Comparison of ENCODE assay signal across 13 cellular contexts in genomic region chr1:173717238-173717637, GRCh38. TPM values are rescaled to one million over a fixed set of nuclear protein-coding genes. Genes with fewer than 3 reads are reported as not detected.
DNase-seq lines count a peak whose midpoint lies in the region; ATAC-seq, FAIRE-seq and TF ChIP-seq lines count a peak whose summit lies in the region.
"Had no signal": no experiment of that assay in that cellular context is flagged by ENCODE, and none has a peak within 500 bp of the region (broad histone marks: within the 10 kb centered on the region; RNA-seq: fewer than 3 reads in every experiment).

No MANE protein-coding gene starts in this region.

- H3K27ac Mint-ChIP-seq in central memory CD8-positive, alpha-beta T cell (ENCODE audit: low read depth): peak overlapping the region; percentile 5
- H3K27ac Mint-ChIP-seq in natural killer cell: no peak overlapping the region
- H3K27ac Mint-ChIP-seq: endodermal cell, neural progenitor cell had no signal

- H3F3A ChIP-seq in MM.1S (ENCODE audit: insufficient read depth, low read length): peaks cover 24% of the 10 kb centered on the region

- H3K79me2 ChIP-seq in MM.1S (ENCODE audit: low read length): peaks cover 55% of the 10 kb centered on the region

- DNase-seq in Caki2 (ENCODE audit: low read depth) (peak; percentile 39), MM.1S (no peak), natural killer cell (no peak), HTR-8/SVneo (ENCODE audit: insufficient read length, low spot score) (no peak)
- no peak for DNase-seq in central memory CD8-positive, alpha-beta T cell (ENCODE audit: low spot score in 2 of 2)
- no peak for DNase-seq in activated effector memory CD4-positive, alpha-beta T cell treated with Interleukin-2 at 50 U/mL for 16 hours
- DNase-seq: brain microvascular endothelial cell, endodermal cell, islet precursor cell had no signal

- intact Hi-C loops in natural killer cell (cut with micrococcal nuclease): loop anchor here (10.0 kb wide), 2 partner anchors 108 to 282 kb away; partner anchors contain the start of genes CENPL and DARS2

- peaks cover 31% of the 10 kb centered on the region for H3K4me1 Mint-ChIP-seq in central memory CD8-positive, alpha-beta T cell
- H3K4me1 Mint-ChIP-seq in natural killer cell: peaks cover 39 to 46% of the 10 kb centered on the region in 2 donors

- no peaks in the 10 kb centered on the region for H3K9me3 ChIP-seq in MM.1S (replicated peaks; ENCODE audit: insufficient read depth, low read length)
- H3K9me3 ChIP-seq: gastroesophageal sphincter had no signal

- H3K36me3 ChIP-seq in MM.1S (replicated peaks; ENCODE audit: insufficient read depth, low read length): no peaks in the 10 kb centered on the region
- H3K36me3 ChIP-seq: brain microvascular endothelial cell, neural progenitor cell had no signal

- H3K4me3 Mint-ChIP-seq in central memory CD8-positive, alpha-beta T cell: peak overlapping the region; percentile 16
- peak overlapping the region; percentile 29 for H3K4me3 Mint-ChIP-seq in natural killer cell
- H3K4me3 Mint-ChIP-seq: endodermal cell had no signal

- in situ Hi-C loops in Caki2 (cut with HindIII; ENCODE audit: low pct_unique_long_range_greater_than_20kb, low sequenced_read_pairs): no loop called here

- no peak overlapping the region for H3K4me3 ChIP-seq in MM.1S (ENCODE audit: low read length)
- H3K4me3 ChIP-seq: gastroesophageal sphincter had no signal

- FAIRE-seq in HTR-8/SVneo (lab: Jason Lieb, UNC): no peak
- FAIRE-seq: H54 had no signal

- peaks cover 8% of the 10 kb centered on the region for H3K4me1 ChIP-seq in MM.1S (ENCODE audit: low read length)

- peak overlapping the region; percentile 82; the same call in 1 of the 2 replicates for H3K4me2 ChIP-seq in MM.1S (ENCODE audit: low read depth, low read length)

- no peak for ATAC-seq in central memory CD8-positive, alpha-beta T cell (replicated peaks; ENCODE audit: extremely low read depth, poor library complexity, severe bottlenecking)
- no peak for ATAC-seq in natural killer cell
- no peak for ATAC-seq in HG03045 (IDR thresholded peaks at IDR 0.05; ENCODE audit: unreplicated experiment)
- ATAC-seq: gastroesophageal sphincter had no signal

- H3K27me3 Mint-ChIP-seq in central memory CD8-positive, alpha-beta T cell: no peaks in the 10 kb centered on the region
- peaks cover 5 to 13% of the 10 kb centered on the region in 2 donors for H3K27me3 Mint-ChIP-seq in natural killer cell (ENCODE audit: low read depth in 2 of 2)

- no peaks in the 10 kb centered on the region for H3K27me3 ChIP-seq in MM.1S (replicated peaks; ENCODE audit: insufficient read depth, low read length)
- H3K27me3 ChIP-seq: brain microvascular endothelial cell, gastroesophageal sphincter had no signal

- peaks cover 16% of the 10 kb centered on the region for H3K36me3 Mint-ChIP-seq in central memory CD8-positive, alpha-beta T cell (ENCODE audit: insufficient read depth)
- no peaks in the 10 kb centered on the region for H3K36me3 Mint-ChIP-seq in natural killer cell

- no peak overlapping the region for H2AFZ ChIP-seq in MM.1S (ENCODE audit: low read length)
- H2AFZ ChIP-seq: neural progenitor cell had no signal

- TF ChIP-seq CTCF in MM.1S (IDR thresholded peaks at IDR 0.05; ENCODE audit: low read length): no peak
- no peak for TF ChIP-seq CTCF in natural killer cell (IDR thresholded peaks at IDR 0.05)

- no peaks in the 10 kb centered on the region for H3K9me3 Mint-ChIP-seq in central memory CD8-positive, alpha-beta T cell
- H3K9me3 Mint-ChIP-seq in natural killer cell: no peaks in the 10 kb centered on the region

- H3K9me2 ChIP-seq in MM.1S (replicated peaks; ENCODE audit: insufficient read depth, low read length): no peaks in the 10 kb centered on the region

- no peak overlapping the region for H3K9ac ChIP-seq in MM.1S (ENCODE audit: low read length)
- H3K9ac ChIP-seq: neural progenitor cell had no signal

- no peak overlapping the region for H3K27ac ChIP-seq in MM.1S (ENCODE audit: low read length)
- H3K27ac ChIP-seq: brain microvascular endothelial cell, gastroesophageal sphincter, neural progenitor cell had no signal

- no peaks in the 10 kb centered on the region for H4K20me1 ChIP-seq in MM.1S (ENCODE audit: insufficient read depth, low read length)

RNA-seq across cellular contexts. Expression of gene KLHL20, which starts 2.5 kb away (rescaled TPM):
- total RNA-seq in Caki2 (2014; rRNA removed; shearing (Covaris generic); ENCODE audit: low replicate concordance): 1.8 and 20.1 TPM in 2 replicates
- 10 to 100 TPM; 31.4 to 34.5 (median 33.1) TPM for total RNA-seq in natural killer cell

RNA-seq across cellular contexts. Expression of gene ANKRD45, which starts 47.6 kb away (rescaled TPM):
- total RNA-seq in Caki2 (2014; rRNA removed; shearing (Covaris generic); ENCODE audit: low replicate concordance): 0.91 and 1.9 TPM in 2 replicates
- not detected for total RNA-seq in natural killer cell
